Comparison of ENCODE assay signal across 1 cellular context in genomic region chr6:108661430-108661829, GRCh38.
TF ChIP-seq lines count a peak whose summit lies in the region.

No MANE protein-coding gene starts in this region.

TF ChIP-seq in K562, 482 proteins besides CTCF, POLR2A, EP300 and RAD21 (continued from another document and continues in another):
- TF ChIP-seq, protein P1, sequence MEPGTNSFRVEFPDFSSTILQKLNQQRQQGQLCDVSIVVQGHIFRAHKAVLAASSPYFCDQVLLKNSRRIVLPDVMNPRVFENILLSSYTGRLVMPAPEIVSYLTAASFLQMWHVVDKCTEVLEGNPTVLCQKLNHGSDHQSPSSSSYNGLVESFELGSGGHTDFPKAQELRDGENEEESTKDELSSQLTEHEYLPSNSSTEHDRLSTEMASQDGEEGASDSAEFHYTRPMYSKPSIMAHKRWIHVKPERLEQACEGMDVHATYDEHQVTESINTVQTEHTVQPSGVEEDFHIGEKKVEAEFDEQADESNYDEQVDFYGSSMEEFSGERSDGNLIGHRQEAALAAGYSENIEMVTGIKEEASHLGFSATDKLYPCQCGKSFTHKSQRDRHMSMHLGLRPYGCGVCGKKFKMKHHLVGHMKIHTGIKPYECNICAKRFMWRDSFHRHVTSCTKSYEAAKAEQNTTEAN (CRISPR knock-in tag; IDR thresholded peaks at IDR 0.05): no peak
- TF ChIP-seq FOXJ3 (CRISPR knock-in tag; IDR thresholded peaks at IDR 0.05) (no peak), XRCC4 (IDR thresholded peaks at IDR 0.05; ENCODE audit: extremely low read depth, insufficient read depth, insufficient read length) (no peak), ZNF444 (CRISPR knock-in tag; IDR thresholded peaks at IDR 0.05) (no peak), CCNT2 (IDR thresholded peaks at IDR 0.05; ENCODE audit: borderline replicate concordance, extremely low read depth, insufficient read length, low read depth, low read length) (no peak), KLF6 (CRISPR knock-in tag; IDR thresholded peaks at IDR 0.05; ENCODE audit: borderline replicate concordance) (no peak), TCF3 (CRISPR knock-in tag; IDR thresholded peaks at IDR 0.05) (no peak), CTCFL (IDR thresholded peaks at IDR 0.05; ENCODE audit: borderline replicate concordance, insufficient read depth, low read depth, low read length, poor library complexity, severe bottlenecking) (no peak), THAP7 (CRISPR knock-in tag; IDR thresholded peaks at IDR 0.05) (no peak), ZNF407 (IDR thresholded peaks at IDR 0.05; ENCODE audit: low read depth) (no peak), FOSL1 (tag; conservative IDR thresholded peaks at IDR 0.05) (peak; percentile 79), NR3C1 (CRISPR knock-in tag; IDR thresholded peaks at IDR 0.05) (no peak), ATF3 (IDR thresholded peaks at IDR 0.05) (peak; percentile 91), ATF3 (CRISPR knock-in tag; conservative IDR thresholded peaks at IDR 0.05) (no peak), ZNF23 (CRISPR knock-in tag; IDR thresholded peaks at IDR 0.05) (no peak), NFXL1 (CRISPR knock-in tag; IDR thresholded peaks at IDR 0.05) (no peak), TCF7 (IDR thresholded peaks at IDR 0.05; ENCODE audit: borderline replicate concordance) (no peak), ZNF431 (CRISPR knock-in tag; IDR thresholded peaks at IDR 0.05) (no peak), PREB (CRISPR knock-in tag; IDR thresholded peaks at IDR 0.05) (no peak), THRB (CRISPR knock-in tag; conservative IDR thresholded peaks at IDR 0.05) (no peak), SRSF3 (IDR thresholded peaks at IDR 0.05; ENCODE audit: insufficient read depth, low read length) (no peak), HCFC1 (IDR thresholded peaks at IDR 0.05; ENCODE audit: low read depth, low read length) (no peak), FOXA3 (CRISPR knock-in tag; conservative IDR thresholded peaks at IDR 0.05 in 1 of 2, IDR thresholded peaks at IDR 0.05 in 1 of 2) (no peak), RBM34 (IDR thresholded peaks at IDR 0.05; ENCODE audit: borderline replicate concordance, insufficient read depth, low read length) (no peak)
- TF ChIP-seq, protein P2, sequence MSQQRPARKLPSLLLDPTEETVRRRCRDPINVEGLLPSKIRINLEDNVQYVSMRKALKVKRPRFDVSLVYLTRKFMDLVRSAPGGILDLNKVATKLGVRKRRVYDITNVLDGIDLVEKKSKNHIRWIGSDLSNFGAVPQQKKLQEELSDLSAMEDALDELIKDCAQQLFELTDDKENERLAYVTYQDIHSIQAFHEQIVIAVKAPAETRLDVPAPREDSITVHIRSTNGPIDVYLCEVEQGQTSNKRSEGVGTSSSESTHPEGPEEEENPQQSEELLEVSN (IDR thresholded peaks at IDR 0.05; ENCODE audit: borderline replicate concordance in 1 of 2, extremely low read depth in 1 of 2, insufficient read depth in 1 of 2, insufficient read length in 1 of 2, low read depth in 1 of 2, low read length in 1 of 2, poor library complexity in 1 of 2, severe bottlenecking in 1 of 2): no peak
- TF ChIP-seq, protein P3, sequence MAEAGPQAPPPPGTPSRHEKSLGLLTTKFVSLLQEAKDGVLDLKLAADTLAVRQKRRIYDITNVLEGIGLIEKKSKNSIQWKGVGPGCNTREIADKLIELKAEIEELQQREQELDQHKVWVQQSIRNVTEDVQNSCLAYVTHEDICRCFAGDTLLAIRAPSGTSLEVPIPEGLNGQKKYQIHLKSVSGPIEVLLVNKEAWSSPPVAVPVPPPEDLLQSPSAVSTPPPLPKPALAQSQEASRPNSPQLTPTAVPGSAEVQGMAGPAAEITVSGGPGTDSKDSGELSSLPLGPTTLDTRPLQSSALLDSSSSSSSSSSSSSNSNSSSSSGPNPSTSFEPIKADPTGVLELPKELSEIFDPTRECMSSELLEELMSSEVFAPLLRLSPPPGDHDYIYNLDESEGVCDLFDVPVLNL (CRISPR knock-in tag; IDR thresholded peaks at IDR 0.05; ENCODE audit: low read depth): no peak
- TF ChIP-seq, protein P4, sequence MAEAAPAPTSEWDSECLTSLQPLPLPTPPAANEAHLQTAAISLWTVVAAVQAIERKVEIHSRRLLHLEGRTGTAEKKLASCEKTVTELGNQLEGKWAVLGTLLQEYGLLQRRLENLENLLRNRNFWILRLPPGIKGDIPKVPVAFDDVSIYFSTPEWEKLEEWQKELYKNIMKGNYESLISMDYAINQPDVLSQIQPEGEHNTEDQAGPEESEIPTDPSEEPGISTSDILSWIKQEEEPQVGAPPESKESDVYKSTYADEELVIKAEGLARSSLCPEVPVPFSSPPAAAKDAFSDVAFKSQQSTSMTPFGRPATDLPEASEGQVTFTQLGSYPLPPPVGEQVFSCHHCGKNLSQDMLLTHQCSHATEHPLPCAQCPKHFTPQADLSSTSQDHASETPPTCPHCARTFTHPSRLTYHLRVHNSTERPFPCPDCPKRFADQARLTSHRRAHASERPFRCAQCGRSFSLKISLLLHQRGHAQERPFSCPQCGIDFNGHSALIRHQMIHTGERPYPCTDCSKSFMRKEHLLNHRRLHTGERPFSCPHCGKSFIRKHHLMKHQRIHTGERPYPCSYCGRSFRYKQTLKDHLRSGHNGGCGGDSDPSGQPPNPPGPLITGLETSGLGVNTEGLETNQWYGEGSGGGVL (CRISPR knock-in tag; IDR thresholded peaks at IDR 0.05): no peak
- TF ChIP-seq, protein P5, sequence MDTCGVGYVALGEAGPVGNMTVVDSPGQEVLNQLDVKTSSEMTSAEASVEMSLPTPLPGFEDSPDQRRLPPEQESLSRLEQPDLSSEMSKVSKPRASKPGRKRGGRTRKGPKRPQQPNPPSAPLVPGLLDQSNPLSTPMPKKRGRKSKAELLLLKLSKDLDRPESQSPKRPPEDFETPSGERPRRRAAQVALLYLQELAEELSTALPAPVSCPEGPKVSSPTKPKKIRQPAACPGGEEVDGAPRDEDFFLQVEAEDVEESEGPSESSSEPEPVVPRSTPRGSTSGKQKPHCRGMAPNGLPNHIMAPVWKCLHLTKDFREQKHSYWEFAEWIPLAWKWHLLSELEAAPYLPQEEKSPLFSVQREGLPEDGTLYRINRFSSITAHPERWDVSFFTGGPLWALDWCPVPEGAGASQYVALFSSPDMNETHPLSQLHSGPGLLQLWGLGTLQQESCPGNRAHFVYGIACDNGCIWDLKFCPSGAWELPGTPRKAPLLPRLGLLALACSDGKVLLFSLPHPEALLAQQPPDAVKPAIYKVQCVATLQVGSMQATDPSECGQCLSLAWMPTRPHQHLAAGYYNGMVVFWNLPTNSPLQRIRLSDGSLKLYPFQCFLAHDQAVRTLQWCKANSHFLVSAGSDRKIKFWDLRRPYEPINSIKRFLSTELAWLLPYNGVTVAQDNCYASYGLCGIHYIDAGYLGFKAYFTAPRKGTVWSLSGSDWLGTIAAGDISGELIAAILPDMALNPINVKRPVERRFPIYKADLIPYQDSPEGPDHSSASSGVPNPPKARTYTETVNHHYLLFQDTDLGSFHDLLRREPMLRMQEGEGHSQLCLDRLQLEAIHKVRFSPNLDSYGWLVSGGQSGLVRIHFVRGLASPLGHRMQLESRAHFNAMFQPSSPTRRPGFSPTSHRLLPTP (IDR thresholded peaks at IDR 0.05; ENCODE audit: borderline replicate concordance, extremely low read depth, insufficient read length): no peak
